In the genomic region with DNA sequence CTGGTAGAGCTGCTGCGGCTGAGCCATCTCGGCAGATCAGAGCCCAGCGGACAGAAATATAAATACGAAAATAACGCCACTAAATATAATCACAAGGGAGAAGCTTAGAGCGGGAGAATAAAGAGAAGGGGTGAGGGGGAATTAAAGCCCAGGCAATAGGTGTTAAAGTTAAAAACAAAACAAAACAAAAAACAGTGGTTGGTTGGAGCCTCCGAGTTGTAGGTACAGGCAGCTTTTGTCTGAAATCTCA, we compare ENCODE assay signal across 8 cellular contexts. TPM values are rescaled to one million over a fixed set of nuclear protein-coding genes. Genes with fewer than 3 reads are reported as not detected.
DNase-seq lines count a peak whose midpoint lies in the region; ATAC-seq and TF ChIP-seq lines count a peak whose summit lies in the region.

No MANE protein-coding gene starts in this region.

- peak overlapping the region; percentile 62 for H3K27ac ChIP-seq in C4-2B
- no peak overlapping the region for H3K27ac ChIP-seq in Panc1 (ENCODE audit: low read length)
- H3K27ac ChIP-seq in epithelial cell of prostate = peak overlapping the region; percentile 85
- H3K27ac ChIP-seq in neutrophil = no peak overlapping the region

- H3K27me3 ChIP-seq in Panc1 (ENCODE audit: control insufficient read depth, insufficient read depth, low read length) = peaks cover 10% of the 10 kb centered on the region
- H3K27me3 ChIP-seq in neutrophil = peaks cover 100% of the 10 kb centered on the region

- DNase-seq in Panc1 (ENCODE audit: low read depth, low spot score) = no peak
- DNase-seq in epithelial cell of prostate (ENCODE audit: low read depth, low spot score) = no peak
- DNase-seq in AML-193 (lab: John Stamatoyannopoulos, UW) = no peak
- DNase-seq in NCI-H226 = no peak
- no peak for DNase-seq in islet precursor cell
- DNase-seq in activated effector memory CD4-positive, alpha-beta T cell treated with Interleukin-2 at 50 U/mL for 16 hours = no peak

- CTCF ChIA-PET in Panc1 (lab: Charles Lee) = no interaction called here

- H3K4me3 ChIP-seq in Panc1 (ENCODE audit: low read depth in 2 of 2, low read length in 2 of 2) = peak overlapping the region; percentile 71 to 83
- peak overlapping the region; percentile 46 to 62 for H3K4me3 ChIP-seq in neutrophil (ENCODE audit: low read depth in 1 of 2, low read length in 1 of 2)

- no TSS peak for BruUV-seq in Panc1 (replicated peaks; lab: Mats Ljungman, UMichigan)

- in situ Hi-C loops in Panc1 (cut with HindIII; ENCODE audit: low pct_unique_long_range_greater_than_20kb, low sequenced_read_pairs) = no loop called here

- no peaks in the 10 kb centered on the region for H3K36me3 ChIP-seq in Panc1 (ENCODE audit: control insufficient read depth, insufficient read depth, low read length)
- H3K36me3 ChIP-seq in neutrophil = no peaks in the 10 kb centered on the region

- TF ChIP-seq CTCF in C4-2B (conservative IDR thresholded peaks at IDR 0.05) = no peak
- no peak for TF ChIP-seq CTCF in Panc1 (IDR thresholded peaks at IDR 0.05)
- TF ChIP-seq CTCF in neutrophil (IDR thresholded peaks at IDR 0.05) = no peak

- H3K9me3 ChIP-seq in Panc1 (ENCODE audit: control insufficient read depth, insufficient read depth, low read depth, low read length) (no peaks in the 10 kb centered on the region), neutrophil (no peaks in the 10 kb centered on the region)

- POLR2A ChIA-PET in Panc1 (lab: Charles Lee) = no interaction called here

- H3K4me1 ChIP-seq in Panc1 (ENCODE audit: control insufficient read depth, insufficient read depth, low read length) (no peaks in the 10 kb centered on the region; the same call in none of the 2 replicates), neutrophil (ENCODE audit: control insufficient read depth in 1 of 2, insufficient read depth in 1 of 2, low read depth in 1 of 2, low read length in 1 of 2) (peaks cover 34 to 40% of the 10 kb centered on the region in 2 experiments)

- no peak for ATAC-seq in Panc1

- intact Hi-C loops in Panc1 (cut with micrococcal nuclease; ENCODE audit: unreplicated experiment) = loop anchor here (5.0 kb wide), 1 partner anchor 1599 kb away; no protein-coding TSS in a partner anchor

RNA-seq across cellular contexts. Expression of gene MEIS1, which starts 1.3 kb away (rescaled TPM):
- total RNA-seq in Panc1 (2021; ENCODE audit: unreplicated experiment) = 2.0 TPM
- 0.71 TPM for polyA plus RNA-seq in Panc1 (2012; ENCODE audit: insufficient read length)

Comparison
In these comparisons a context has a peak if more than half of its experiments do, and no peak if none do; other contexts are left out.
1. H3K27ac ChIP-seq: peak in C4-2B (single experiment) and epithelial cell of prostate (single experiment); none in Panc1 (single experiment) and neutrophil (single experiment).